14 cellular contexts compared by ENCODE assay signal in genomic region chr20:11766961-11767360, GRCh38.
DNase-seq lines count a peak whose midpoint lies in the region; ATAC-seq, FAIRE-seq and TF ChIP-seq lines count a peak whose summit lies in the region.
"Had no signal": no experiment of that assay in that cellular context is flagged by ENCODE, and none has a peak within 500 bp of the region (broad histone marks: within the 10 kb centered on the region; RNA-seq: fewer than 3 reads in every experiment).

No MANE protein-coding gene starts in this region.

- H3K27me3 Mint-ChIP-seq in T-helper 17 cell: no peaks in the 10 kb centered on the region
- H3K27me3 Mint-ChIP-seq: activated naive CD4-positive, alpha-beta T cell treated with anti-CD3 and anti-CD28 coated beads, Interleukin-2, amount 50 U/mL, for 24 hours; B cell had no signal

- intact Hi-C loops in pancreas (cut with DNase I): no loop called here
- intact Hi-C loops in upper lobe of right lung (cut with DNase I): no loop called here

- H3K4me3 ChIP-seq in RWPE2 (ENCODE audit: severe bottlenecking): no peak overlapping the region
- H3K4me3 ChIP-seq in pancreas: no peak overlapping the region
- no peak overlapping the region for H3K4me3 ChIP-seq in upper lobe of right lung
- H3K4me3 ChIP-seq: HAP-1, mucosa of descending colon had no signal

- DNase-seq in DMS79 treated with DMSO at 0.1 percent for 48 hours (lab: John Stamatoyannopoulos, UW): peak; percentile 85
- peak; percentile 93 for DNase-seq in NCI-H1105 treated with DMSO at 0.1 percent for 48 hours (lab: John Stamatoyannopoulos, UW)
- no peak for DNase-seq in RWPE2 (ENCODE audit: low spot score)
- peak; percentile 38 for DNase-seq in iPS-NIHi7 (ENCODE audit: extremely low spot score)
- no peak for DNase-seq in T-helper 17 cell
- no peak for DNase-seq in pancreas
- no peak for DNase-seq in activated effector memory CD4-positive, alpha-beta T cell treated with anti-CD3 and anti-CD28 coated beads, Interleukin-2, amount 50 U/mL, for 16 hours
- DNase-seq in upper lobe of right lung: no peak
- DNase-seq: EL, mucosa of descending colon had no signal

- ATAC-seq in RWPE2 (ENCODE audit: low read depth) (0 out of 3 replicates have a peak, but pooled peaks have one; percentile 27), T-helper 17 cell (no peak), pancreas (no peak), upper lobe of right lung (no peak)
- ATAC-seq: mucosa of descending colon had no signal

- H3K36me3 Mint-ChIP-seq in T-helper 17 cell (ENCODE audit: low read depth): no peaks in the 10 kb centered on the region
- H3K36me3 Mint-ChIP-seq: activated naive CD4-positive, alpha-beta T cell treated with anti-CD3 and anti-CD28 coated beads, Interleukin-2, amount 50 U/mL, for 24 hours had no signal

- TF ChIP-seq CTCF in RWPE2 (IDR thresholded peaks at IDR 0.05; ENCODE audit: poor library complexity, severe bottlenecking) (no peak), pancreas (IDR thresholded peaks at IDR 0.05) (no peak), upper lobe of right lung (IDR thresholded peaks at IDR 0.05) (no peak)

- H3K9me3 ChIP-seq in RWPE2 (ENCODE audit: severe bottlenecking) (no peaks in the 10 kb centered on the region), T-helper 17 cell (ENCODE audit: control insufficient read depth, low read length, poor library complexity, severe bottlenecking) (no peaks in the 10 kb centered on the region), pancreas (no peaks in the 10 kb centered on the region), upper lobe of right lung (no peaks in the 10 kb centered on the region)
- H3K9me3 ChIP-seq: HAP-1, mucosa of descending colon had no signal

- no peak overlapping the region for H3K4me3 Mint-ChIP-seq in T-helper 17 cell
- H3K4me3 Mint-ChIP-seq: activated naive CD4-positive, alpha-beta T cell treated with anti-CD3 and anti-CD28 coated beads, Interleukin-2, amount 50 U/mL, for 24 hours; B cell had no signal

- H3K27ac ChIP-seq in RWPE2 (ENCODE audit: poor library complexity, severe bottlenecking): no peak overlapping the region
- H3K27ac ChIP-seq in pancreas: no peak overlapping the region
- no peak overlapping the region for H3K27ac ChIP-seq in upper lobe of right lung

- no peaks in the 10 kb centered on the region for H3K36me3 ChIP-seq in RWPE2 (ENCODE audit: low read depth)
- H3K36me3 ChIP-seq in pancreas: no peaks in the 10 kb centered on the region
- H3K36me3 ChIP-seq in upper lobe of right lung: no peaks in the 10 kb centered on the region
- H3K36me3 ChIP-seq: HAP-1 had no signal

- H3K27me3 ChIP-seq in RWPE2 (ENCODE audit: insufficient read depth, poor library complexity, severe bottlenecking) (no peaks in the 10 kb centered on the region), pancreas (no peaks in the 10 kb centered on the region), upper lobe of right lung (no peaks in the 10 kb centered on the region)

- no peak overlapping the region for H3K27ac Mint-ChIP-seq in T-helper 17 cell
- H3K27ac Mint-ChIP-seq: activated naive CD4-positive, alpha-beta T cell treated with anti-CD3 and anti-CD28 coated beads, Interleukin-2, amount 50 U/mL, for 24 hours; B cell had no signal

- no peak for FAIRE-seq in pancreas (lab: Jason Lieb, UNC)
- FAIRE-seq: colon had no signal

- 74 to 77% methylated on average over 6 of the region's 6 CpGs for WGBS in pancreas, 2 donors

- H3K4me1 ChIP-seq in RWPE2 (ENCODE audit: insufficient read depth, poor library complexity, severe bottlenecking): peaks cover 2% of the 10 kb centered on the region
- no peaks in the 10 kb centered on the region for H3K4me1 ChIP-seq in pancreas
- no peaks in the 10 kb centered on the region for H3K4me1 ChIP-seq in upper lobe of right lung
- H3K4me1 ChIP-seq: HAP-1 had no signal

- H3K4me1 Mint-ChIP-seq in T-helper 17 cell: no peaks in the 10 kb centered on the region
- H3K4me1 Mint-ChIP-seq: activated naive CD4-positive, alpha-beta T cell treated with anti-CD3 and anti-CD28 coated beads, Interleukin-2, amount 50 U/mL, for 24 hours; B cell had no signal

Comparison
In these comparisons a context has a peak if more than half of its experiments do, and no peak if none do; other contexts are left out.
1. DNase-seq: peak in DMS79 treated with DMSO at 0.1 percent for 48 hours (single experiment), NCI-H1105 treated with DMSO at 0.1 percent for 48 hours (single experiment) and iPS-NIHi7 (single experiment); none in RWPE2 (single experiment), T-helper 17 cell (0 of 3), pancreas (0 of 6), activated effector memory CD4-positive, alpha-beta T cell treated with anti-CD3 and anti-CD28 coated beads, Interleukin-2, amount 50 U/mL, for 16 hours (single experiment) and upper lobe of right lung (single experiment).